ENCODE assay signal across 28 cellular contexts in the genomic region with DNA sequence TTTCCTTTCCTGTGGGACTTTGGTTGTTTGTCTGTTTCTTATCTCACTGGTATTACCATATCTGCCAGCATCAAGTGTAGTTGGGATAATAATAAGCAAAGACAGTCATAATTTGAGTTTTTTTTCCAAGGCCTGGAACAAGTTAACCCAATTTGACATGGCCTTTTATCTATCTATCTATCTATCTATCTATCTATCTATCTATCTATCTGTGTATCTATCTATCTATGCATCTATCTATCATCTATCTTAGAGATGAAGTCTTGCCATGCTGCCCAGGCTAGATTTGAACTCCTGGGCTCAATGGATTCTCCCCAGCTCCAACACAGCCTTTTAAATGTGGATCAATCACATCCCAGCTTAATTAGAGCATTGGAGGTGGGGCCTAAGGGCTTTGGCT.
"Had no signal": no experiment of that assay in that cellular context is flagged by ENCODE, and none has a peak within 500 bp of the region (broad histone marks: within the 10 kb centered on the region; RNA-seq: fewer than 3 reads in every experiment).

No MANE protein-coding gene starts in this region.

- H3K9me3 ChIP-seq: neutrophil, psoas muscle, right lobe of liver, sigmoid colon, stomach, thoracic aorta, thyroid gland, tibial nerve, upper lobe of left lung, vagina had no signal

- H3K4me1 Mint-ChIP-seq: stimulated activated naive B cell treated with anti-CD40 and anti-IgM and Interleukin-4, amounts not matched to agents 10 μg/mL and 1 μg/mL and 100 μg/mL, for 72 hours had no signal

- H2AFZ ChIP-seq: parathyroid adenoma had no signal

- H3K36me3 ChIP-seq: neutrophil, right lobe of liver, sigmoid colon, stomach, thoracic aorta, thyroid gland, tibial nerve, upper lobe of left lung, vagina had no signal

- DNase-seq: naive thymus-derived CD8-positive, alpha-beta T cell; nephron progenitor cell; nucleus accumbens; psoas muscle; right cardiac atrium; right lobe of liver; sigmoid colon; small intestine; stimulated activated CD4-positive, alpha-beta T cell treated with anti-CD3 and anti-CD28 coated beads, Interleukin-15, amount 100 ng/mL, for 24 hours; stimulated activated CD4-positive, alpha-beta T cell treated with anti-CD3 and anti-CD28 coated beads, Interleukin-2, amount 100 ng/mL, for 24 hours; stimulated activated CD4-positive, alpha-beta T cell treated with anti-CD3 and anti-CD28 coated beads, Interleukin-2, amount 100 ng/mL, for 48 hours; stimulated activated CD4-positive, alpha-beta T cell treated with anti-CD3 and anti-CD28 coated beads, Interleukin-4, amount 100 ng/mL, for 24 hours; stimulated activated naive B cell treated with anti-CD40 and anti-IgM and Interleukin-4, amounts not matched to agents 10 μg/mL and 1 μg/mL and 100 μg/mL, for 72 hours; stimulated activated naive CD4-positive, alpha-beta T cell treated with Interleukin-2 at 50 U/mL for 16 hours; stomach; thyroid gland; trophoblast cell; upper lobe of left lung had no signal

- H3K79me2 ChIP-seq: parathyroid adenoma had no signal

- H3K9me3 Mint-ChIP-seq: naive thymus-derived CD8-positive, alpha-beta T cell; natural killer cell treated with Interleukin-12 subunit alpha and Interleukin-12 subunit beta and Interleukin-15 and Interleukin-18, amount 100 ng/mL, for 72 hours; nephron progenitor cell; neural crest cell; stimulated activated effector memory CD8-positive, alpha-beta T cell treated with anti-CD3 and anti-CD28 coated beads, Interleukin-12 subunit alpha, Interleukin-12 subunit beta, amount 100 ng/mL, for 72 hours; stimulated activated naive B cell treated with anti-CD40 and anti-IgM and Interleukin-4, amounts not matched to agents 10 μg/mL and 1 μg/mL and 100 μg/mL, for 72 hours; stimulated activated naive CD8-positive, alpha-beta T cell treated with anti-CD3 and anti-CD28 coated beads, Interleukin-15, Interleukin-2, amounts not matched to agents 100 ng/mL and 50 ng/mL, for 24 hours had no signal

- H3K27ac Mint-ChIP-seq: naive thymus-derived CD8-positive, alpha-beta T cell; natural killer cell treated with Interleukin-12 subunit alpha and Interleukin-12 subunit beta and Interleukin-15 and Interleukin-18, amount 100 ng/mL, for 72 hours; nephron progenitor cell; progenitor cell of endocrine pancreas; stimulated activated effector memory CD8-positive, alpha-beta T cell treated with anti-CD3 and anti-CD28 coated beads, Interleukin-12 subunit alpha, Interleukin-12 subunit beta, amount 100 ng/mL, for 72 hours; stimulated activated naive B cell treated with anti-CD40 and anti-IgM and Interleukin-4, amounts not matched to agents 10 μg/mL and 1 μg/mL and 100 μg/mL, for 72 hours; stimulated activated naive CD8-positive, alpha-beta T cell treated with anti-CD3 and anti-CD28 coated beads, Interleukin-15, Interleukin-2, amounts not matched to agents 100 ng/mL and 50 ng/mL, for 24 hours had no signal

- H3K9ac ChIP-seq: parathyroid adenoma had no signal

- H3K27me3 ChIP-seq: right lobe of liver, thyroid gland, tibial nerve, upper lobe of left lung, vagina had no signal

- H3K36me3 Mint-ChIP-seq: naive thymus-derived CD8-positive, alpha-beta T cell; natural killer cell treated with Interleukin-12 subunit alpha and Interleukin-12 subunit beta and Interleukin-15 and Interleukin-18, amount 100 ng/mL, for 72 hours; stimulated activated effector memory CD8-positive, alpha-beta T cell treated with anti-CD3 and anti-CD28 coated beads, Interleukin-12 subunit alpha, Interleukin-12 subunit beta, amount 100 ng/mL, for 72 hours; stimulated activated naive B cell treated with anti-CD40 and anti-IgM and Interleukin-4, amounts not matched to agents 10 μg/mL and 1 μg/mL and 100 μg/mL, for 72 hours had no signal

- H3K4me1 ChIP-seq: parathyroid adenoma, psoas muscle, right lobe of liver, sigmoid colon, stomach, upper lobe of left lung, vagina had no signal

- H3K27ac ChIP-seq: neutrophil, parathyroid adenoma, psoas muscle, right lobe of liver, sigmoid colon, stomach, thoracic aorta, thyroid gland, tibial nerve, upper lobe of left lung, vagina had no signal

- H3K4me3 Mint-ChIP-seq: naive thymus-derived CD8-positive, alpha-beta T cell; natural killer cell treated with Interleukin-12 subunit alpha and Interleukin-12 subunit beta and Interleukin-15 and Interleukin-18, amount 100 ng/mL, for 72 hours; nephron progenitor cell; neural crest cell; stimulated activated effector memory CD8-positive, alpha-beta T cell treated with anti-CD3 and anti-CD28 coated beads, Interleukin-12 subunit alpha, Interleukin-12 subunit beta, amount 100 ng/mL, for 72 hours; stimulated activated naive B cell treated with anti-CD40 and anti-IgM and Interleukin-4, amounts not matched to agents 10 μg/mL and 1 μg/mL and 100 μg/mL, for 72 hours; stimulated activated naive CD8-positive, alpha-beta T cell treated with anti-CD3 and anti-CD28 coated beads, Interleukin-15, Interleukin-2, amounts not matched to agents 100 ng/mL and 50 ng/mL, for 24 hours had no signal

- H3K4me3 ChIP-seq: psoas muscle, right lobe of liver, sigmoid colon, stomach, thoracic aorta, thyroid gland, tibial nerve, upper lobe of left lung, vagina had no signal
